21 cellular contexts compared by ENCODE assay signal in genomic region chr7:23593706-23594105, GRCh38. TPM values are rescaled to one million over a fixed set of nuclear protein-coding genes. Genes with fewer than 3 reads are reported as not detected.
A peak's percentile ranks its signal among the peaks of the same experiment; 100 is the strongest.
DNase-seq lines count a peak whose midpoint lies in the region; ATAC-seq, FAIRE-seq and TF ChIP-seq lines count a peak whose summit lies in the region.
"Had no signal": no experiment of that assay in that cellular context is flagged by ENCODE, and none has a peak within 500 bp of the region (broad histone marks: within the 10 kb centered on the region; RNA-seq: fewer than 3 reads in every experiment).

No MANE protein-coding gene starts in this region.

- ATAC-seq in activated T-cell treated with anti-CD3 and anti-CD28 coated beads, Interleukin-2, amount 50 U/mL, for 72 hours (replicated peaks in 1 of 2), result peak; percentile 45 to 48
- ATAC-seq in stimulated activated naive B cell treated with anti-CD40 and anti-IgM and Interleukin-4, amounts not matched to agents 10 μg/mL and 1 μg/mL and 100 μg/mL, for 72 hours (replicated peaks), result peak; percentile 67 to 71
- no peak for ATAC-seq in HG03342 (IDR thresholded peaks at IDR 0.05; ENCODE audit: unreplicated experiment)
- ATAC-seq: HepG2, left lobe of liver had no signal

- no peak for TF ChIP-seq POLR2A in GM12891 (IDR thresholded peaks at IDR 0.05; ENCODE audit: low read depth, low read length)

- H3K9me3 ChIP-seq in MG63, result no peaks in the 10 kb centered on the region
- H3K9me3 ChIP-seq: Peyer's patch, SK-N-SH had no signal

- FAIRE-seq in GM12891 (lab: Jason Lieb, UNC), result peak; percentile 31
- FAIRE-seq: HepG2 had no signal

- peaks cover 50% of the 10 kb centered on the region for H3K4me1 Mint-ChIP-seq in activated T-cell treated with anti-CD3 and anti-CD28 coated beads, Interleukin-2, amount 50 U/mL, for 72 hours (ENCODE audit: low read depth)
- peaks cover 41 to 76% of the 10 kb centered on the region in 2 donors for H3K4me1 Mint-ChIP-seq in stimulated activated naive B cell treated with anti-CD40 and anti-IgM and Interleukin-4, amounts not matched to agents 10 μg/mL and 1 μg/mL and 100 μg/mL, for 72 hours

- H3K4me3 Mint-ChIP-seq in activated T-cell treated with anti-CD3 and anti-CD28 coated beads, Interleukin-2, amount 50 U/mL, for 72 hours, result peak overlapping the region; percentile 60 to 89
- H3K4me3 Mint-ChIP-seq in stimulated activated naive B cell treated with anti-CD40 and anti-IgM and Interleukin-4, amounts not matched to agents 10 μg/mL and 1 μg/mL and 100 μg/mL, for 72 hours, result peak overlapping the region; percentile 55 to 67
- H3K4me3 Mint-ChIP-seq: brain; CD4-positive, alpha-beta T cell; nephron had no signal

- H3K9me3 Mint-ChIP-seq in activated T-cell treated with anti-CD3 and anti-CD28 coated beads, Interleukin-2, amount 50 U/mL, for 72 hours, result peaks cover 1 to 5% of the 10 kb centered on the region in 2 donors
- peaks cover 8 to 12% of the 10 kb centered on the region in 2 donors for H3K9me3 Mint-ChIP-seq in stimulated activated naive B cell treated with anti-CD40 and anti-IgM and Interleukin-4, amounts not matched to agents 10 μg/mL and 1 μg/mL and 100 μg/mL, for 72 hours
- H3K9me3 Mint-ChIP-seq: CD4-positive, alpha-beta T cell had no signal

- H3K36me3 Mint-ChIP-seq in activated T-cell treated with anti-CD3 and anti-CD28 coated beads, Interleukin-2, amount 50 U/mL, for 72 hours (ENCODE audit: insufficient read depth in 2 of 2), result peaks cover 8 to 11% of the 10 kb centered on the region in 2 donors
- H3K36me3 Mint-ChIP-seq in stimulated activated naive B cell treated with anti-CD40 and anti-IgM and Interleukin-4, amounts not matched to agents 10 μg/mL and 1 μg/mL and 100 μg/mL, for 72 hours, result peaks cover 21 to 24% of the 10 kb centered on the region in 2 donors
- H3K36me3 Mint-ChIP-seq: brain had no signal

- no peaks in the 10 kb centered on the region for H3K36me3 ChIP-seq in MG63
- H3K36me3 ChIP-seq: Peyer's patch had no signal

- H3K4me3 ChIP-seq in MG63, result no peak overlapping the region
- H3K4me3 ChIP-seq: Peyer's patch had no signal

- H3K27ac Mint-ChIP-seq in activated T-cell treated with anti-CD3 and anti-CD28 coated beads, Interleukin-2, amount 50 U/mL, for 72 hours, result peak overlapping the region; percentile 48
- H3K27ac Mint-ChIP-seq in stimulated activated naive B cell treated with anti-CD40 and anti-IgM and Interleukin-4, amounts not matched to agents 10 μg/mL and 1 μg/mL and 100 μg/mL, for 72 hours, result peak overlapping the region; percentile 98
- H3K27ac Mint-ChIP-seq: brain; CD4-positive, alpha-beta T cell; nephron had no signal

- DNase-seq in activated T-cell treated with anti-CD3 and anti-CD28 coated beads, Interleukin-2, amount 50 U/mL, for 72 hours, result peak; percentile 49 to 64
- no peak for DNase-seq in activated T-cell treated with anti-CD3 and anti-CD28 coated beads, Interleukin-2, amount 50 U/mL, for 48 hours
- DNase-seq in GM12891 (ENCODE audit: insufficient read length, low spot score) (peak; percentile 20), RKO (ENCODE audit: low spot score) (peak; percentile 19), DMS153 treated with DMSO at 0.1 percent for 48 hours (lab: John Stamatoyannopoulos, UW; ENCODE audit: unreplicated experiment) (no peak), MG63 (no peak)
- DNase-seq in stimulated activated naive B cell treated with anti-CD40 and anti-IgM and Interleukin-4, amounts not matched to agents 10 μg/mL and 1 μg/mL and 100 μg/mL, for 72 hours, result peak; percentile 67
- DNase-seq: activated CD8-positive, alpha-beta memory T cell treated with anti-CD3 and anti-CD28 coated beads, Interleukin-2, amount 50 U/mL, for 4 hours; CD4-positive, alpha-beta T cell; glutamatergic neuron; H7; NCI-H1694 treated with DMSO at 0.1 percent for 48 hours; NCI-H226; Peyer's patch; SK-N-SH; T-helper 9 cell had no signal

- H3K27me3 ChIP-seq in MG63, result no peaks in the 10 kb centered on the region
- H3K27me3 ChIP-seq: Peyer's patch had no signal

- peaks cover 6% of the 10 kb centered on the region for H3K27me3 Mint-ChIP-seq in activated T-cell treated with anti-CD3 and anti-CD28 coated beads, Interleukin-2, amount 50 U/mL, for 72 hours (ENCODE audit: low read depth)
- no peaks in the 10 kb centered on the region for H3K27me3 Mint-ChIP-seq in stimulated activated naive B cell treated with anti-CD40 and anti-IgM and Interleukin-4, amounts not matched to agents 10 μg/mL and 1 μg/mL and 100 μg/mL, for 72 hours
- H3K27me3 Mint-ChIP-seq: CD4-positive, alpha-beta T cell had no signal

TF ChIP-seq in GM12891, 5 proteins besides CTCF, POLR2A, EP300 and RAD21:
- TF ChIP-seq POU2F2 (IDR thresholded peaks at IDR 0.05; ENCODE audit: low read depth, low read length) (no peak), SPI1 (IDR thresholded peaks at IDR 0.05; ENCODE audit: low read depth, low read length) (peak; percentile 61)

RNA-seq across cellular contexts. Expression of gene CCDC126, which starts 3.5 kb away (rescaled TPM):
- 1 to 10 TPM; 7.9 to 8.6 TPM for total RNA-seq in activated T-cell treated with anti-CD3 and anti-CD28 coated beads, Interleukin-2, amount 50 U/mL, for 72 hours
- polyA plus RNA-seq in GM12891 (2012; ENCODE audit: low read depth, missing spikeins), result 7.9 TPM
- 6.3 and 10.7 TPM in 2 replicates for total RNA-seq in MG63 (2014; rRNA removed; shearing (Covaris generic); ENCODE audit: low replicate concordance)

Comparison
In these comparisons a context has a peak if more than half of its experiments do, and no peak if none do; other contexts are left out.
1. DNase-seq: peak in activated T-cell treated with anti-CD3 and anti-CD28 coated beads, Interleukin-2, amount 50 U/mL, for 72 hours (2 of 2), GM12891 (single experiment), RKO (single experiment) and stimulated activated naive B cell treated with anti-CD40 and anti-IgM and Interleukin-4, amounts not matched to agents 10 μg/mL and 1 μg/mL and 100 μg/mL, for 72 hours (single experiment); none in activated T-cell treated with anti-CD3 and anti-CD28 coated beads, Interleukin-2, amount 50 U/mL, for 48 hours (0 of 2), DMS153 treated with DMSO at 0.1 percent for 48 hours (single experiment) and MG63 (single experiment).